9 cellular contexts compared by ENCODE assay signal in genomic region chr16:88650749-88651275, GRCh38. TPM values are rescaled to one million over a fixed set of nuclear protein-coding genes. Genes with fewer than 3 reads are reported as not detected.
A peak's percentile ranks its signal among the peaks of the same experiment; 100 is the strongest.
DNase-seq lines count a peak whose midpoint lies in the region; ATAC-seq and TF ChIP-seq lines count a peak whose summit lies in the region.
"Had no signal": no experiment of that assay in that cellular context is flagged by ENCODE, and none has a peak within 500 bp of the region (broad histone marks: within the 10 kb centered on the region; RNA-seq: fewer than 3 reads in every experiment).

Gene CYBA (minus strand): TSS chr16:88651053. CDS start chr16:88651013, 40 bp downstream.

- TF ChIP-seq POLR2A in heart left ventricle (IDR thresholded peaks at IDR 0.05) (peak in 1 of 2 donors; percentile 30), vagina (IDR thresholded peaks at IDR 0.05) (no peak)

- WGBS in heart left ventricle, 4 donors, result 1 to 3% (median 1%) methylated on average over 6 to 41 of the region's 41 CpGs

- H3K27me3 Mint-ChIP-seq in activated naive CD4-positive, alpha-beta T cell treated with anti-CD3 and anti-CD28 coated beads, Interleukin-2, amount 50 U/mL, for 24 hours, result no peaks in the 10 kb centered on the region

- TF ChIP-seq CTCF in heart left ventricle (IDR thresholded peaks at IDR 0.05) (no peak), vagina (IDR thresholded peaks at IDR 0.05) (no peak)

- no peaks in the 10 kb centered on the region for H3K9me3 Mint-ChIP-seq in activated naive CD4-positive, alpha-beta T cell treated with anti-CD3 and anti-CD28 coated beads, Interleukin-2, amount 50 U/mL, for 24 hours

- peak; percentile 92 for DNase-seq in AG20443 (ENCODE audit: low spot score)
- peak; percentile 56 for DNase-seq in SK-N-DZ (ENCODE audit: low spot score)
- peak; percentile 77 to 92 (median 84) for DNase-seq in heart left ventricle
- DNase-seq in putamen (ENCODE audit: low spot score), result peak; percentile 27
- DNase-seq in vagina (ENCODE audit: extremely low spot score in 2 of 2), result no peak

- peak within 1 kb of the TSS; percentile 88 for H3K4me3 Mint-ChIP-seq in activated naive CD4-positive, alpha-beta T cell treated with anti-CD3 and anti-CD28 coated beads, Interleukin-2, amount 50 U/mL, for 24 hours

- H3K36me3 Mint-ChIP-seq in activated naive CD4-positive, alpha-beta T cell treated with anti-CD3 and anti-CD28 coated beads, Interleukin-2, amount 50 U/mL, for 24 hours, result peaks cover 2% of the 10 kb centered on the region

- H3K27me3 ChIP-seq in heart left ventricle (no peaks in the 10 kb centered on the region), vagina (no peaks in the 10 kb centered on the region)

- ATAC-seq in GM18909 (IDR thresholded peaks at IDR 0.05; ENCODE audit: poor library complexity, unreplicated experiment), result peak; percentile 67
- ATAC-seq in HG03139 (IDR thresholded peaks at IDR 0.05; ENCODE audit: unreplicated experiment), result peak; percentile 56
- peak; percentile 80 to 91 (median 86) for ATAC-seq in heart left ventricle

- H3K4me1 Mint-ChIP-seq in activated naive CD4-positive, alpha-beta T cell treated with anti-CD3 and anti-CD28 coated beads, Interleukin-2, amount 50 U/mL, for 24 hours, result peaks cover 15% of the 10 kb centered on the region

- H3K27ac ChIP-seq in heart left ventricle (peak within 1 kb of the TSS; percentile 17 to 94 (median 74)), vagina (peak within 1 kb of the TSS; percentile 71)

- H3K4me1 ChIP-seq in heart left ventricle (peaks cover 0 to 49% (median 14%) of the 10 kb centered on the region in 12 donors), vagina (peaks cover 27% of the 10 kb centered on the region)

- H3K36me3 ChIP-seq in heart left ventricle, result peaks cover 0 to 51% (median 5%) of the 10 kb centered on the region in 9 donors
- H3K36me3 ChIP-seq in vagina, result no peaks in the 10 kb centered on the region

- no peaks in the 10 kb centered on the region for H3K9me3 ChIP-seq in heart left ventricle
- no peaks in the 10 kb centered on the region for H3K9me3 ChIP-seq in vagina

- peak within 1 kb of the TSS; percentile 68 for H3K27ac Mint-ChIP-seq in activated naive CD4-positive, alpha-beta T cell treated with anti-CD3 and anti-CD28 coated beads, Interleukin-2, amount 50 U/mL, for 24 hours

- H3K4me3 ChIP-seq in heart left ventricle, result peak within 1 kb of the TSS; percentile 51 to 91 (median 76)
- H3K4me3 ChIP-seq in vagina, result peak within 1 kb of the TSS; percentile 73 to 74

- intact Hi-C loops in heart left ventricle (cut with DNase I) (loop anchor here in 2 of 10 donors (5.0 kb wide), 2 partner anchors 51 to 54 kb away; no protein-coding TSS in a partner anchor), vagina (cut with DNase I) (no loop called here)

RNA-seq across cellular contexts. Expression of gene CYBA, which starts in this region (rescaled TPM):
- polyA plus RNA-seq in SK-N-DZ (2014; cell fraction: cytosol; rRNA removed), result 87.8 and 89.4 TPM in 2 replicates
- polyA plus RNA-seq in SK-N-DZ (2014; cell fraction: nucleus; rRNA removed), result 94.7 and 97.2 TPM in 2 replicates
- 100 to 1,000 TPM in 1 of 9 donors, 10 to 100 TPM in 8; 22.6 to 227 (median 34.4) TPM for total RNA-seq in heart left ventricle
- polyA plus RNA-seq in heart left ventricle, result 10 to 100 TPM; 46.5 to 48.8 TPM
- 188 TPM for total RNA-seq in vagina
- total RNA-seq: M059J had no signal

Comparison
In these comparisons a context has a peak if more than half of its experiments do, and no peak if none do; other contexts are left out.
1. DNase-seq: peak in AG20443 (single experiment), SK-N-DZ (single experiment), heart left ventricle (5 of 5) and putamen (single experiment); none in vagina (0 of 2).
2. Peak in every context shown above with its lines, with median percentiles within 50 percentile points of each other: ATAC-seq.